35 cellular contexts compared by ENCODE assay signal in the genomic region with DNA sequence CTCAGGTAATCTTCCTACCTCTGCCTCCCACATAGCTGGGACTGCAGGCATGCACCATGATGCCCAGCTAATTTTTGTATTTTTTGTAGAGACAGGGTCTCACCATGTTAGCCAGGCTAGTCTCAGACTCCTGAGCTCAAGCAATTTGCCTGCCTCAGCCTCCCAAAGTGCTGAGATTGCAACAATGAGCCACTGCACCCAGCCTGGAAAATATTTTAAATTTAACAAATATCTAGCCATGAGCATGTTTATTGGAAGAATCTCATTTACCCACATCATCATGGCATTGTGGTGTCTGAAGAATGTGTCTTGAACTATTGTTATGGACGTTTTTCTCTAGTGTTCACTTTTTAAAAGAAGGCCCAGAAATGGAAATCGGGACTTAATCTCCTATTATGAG.
"Had no signal": no experiment of that assay in that cellular context is flagged by ENCODE, and none has a peak within 500 bp of the region (broad histone marks: within the 10 kb centered on the region; RNA-seq: fewer than 3 reads in every experiment).

No MANE protein-coding gene starts in this region.

- H3K36me3 ChIP-seq: MG63 had no signal

- H3K4me2 ChIP-seq: KMS-11 had no signal

- H3K27me3 ChIP-seq: MG63 had no signal

- H3K27ac ChIP-seq: KMS-11 had no signal

- H3K4me3 ChIP-seq: MG63 had no signal

- H3K9ac ChIP-seq: KMS-11 had no signal

- DNase-seq: Karpas-422, Kasumi-1, MG63, MM.1S, MV-4-11, NCI-H1048, NCI-H1092, NCI-H1092 treated with DMSO at 0.1 percent for 48 hours, NCI-H1105, NCI-H1105 treated with DMSO at 0.1 percent for 48 hours, NCI-H1417, NCI-H1417 treated with DMSO at 0.1 percent for 48 hours, NCI-H1436, NCI-H1436 treated with DMSO at 0.1 percent for 48 hours, NCI-H146, NCI-H1694, NCI-H1694 treated with DMSO at 0.1 percent for 48 hours, NCI-H187, NCI-H187 treated with DMSO at 0.1 percent for 48 hours, NCI-H1930, NCI-H2029, NCI-H2029 treated with DMSO at 0.1 percent for 48 hours, NCI-H2081, NCI-H2081 treated with DMSO at 0.1 percent for 48 hours, NCI-H2107, NCI-H2171, NCI-H2171 treated with DMSO at 0.1 percent for 48 hours, NCI-H2227 treated with DMSO at 0.1 percent for 48 hours, NCI-H226, NCI-H345, NCI-H446, NCI-H446 treated with DMSO at 0.1 percent for 48 hours, NCI-H510A treated with DMSO at 0.1 percent for 48 hours, NCI-H524 had no signal

- H3K9me3 ChIP-seq: MG63 had no signal
